Comparison of ENCODE assay signal across 11 cellular contexts in genomic region chr1:231557411-231557810, GRCh38.
"Had no signal": no experiment of that assay in that cellular context is flagged by ENCODE, and none has a peak within 500 bp of the region (broad histone marks: within the 10 kb centered on the region; RNA-seq: fewer than 3 reads in every experiment).

No MANE protein-coding gene starts in this region.

- H3K4me3 Mint-ChIP-seq: activated naive CD4-positive, alpha-beta T cell treated with anti-CD3 and anti-CD28 coated beads for 36 hours; naive thymus-derived CD4-positive, alpha-beta T cell; stimulated activated memory B cell treated with anti-CD40 and anti-IgM and Interleukin-4, amounts not matched to agents 10 μg/mL and 1 μg/mL and 100 μg/mL, for 72 hours had no signal

- H3K27me3 Mint-ChIP-seq: naive thymus-derived CD4-positive, alpha-beta T cell; stimulated activated memory B cell treated with anti-CD40 and anti-IgM and Interleukin-4, amounts not matched to agents 10 μg/mL and 1 μg/mL and 100 μg/mL, for 72 hours had no signal

- ATAC-seq: naive thymus-derived CD4-positive, alpha-beta T cell; stimulated activated memory B cell treated with anti-CD40 and anti-IgM and Interleukin-4, amounts not matched to agents 10 μg/mL and 1 μg/mL and 100 μg/mL, for 72 hours had no signal

- H3K27ac Mint-ChIP-seq: activated naive CD4-positive, alpha-beta T cell treated with anti-CD3 and anti-CD28 coated beads for 36 hours; stimulated activated memory B cell treated with anti-CD40 and anti-IgM and Interleukin-4, amounts not matched to agents 10 μg/mL and 1 μg/mL and 100 μg/mL, for 72 hours had no signal

- H3K9me3 Mint-ChIP-seq: activated naive CD4-positive, alpha-beta T cell treated with anti-CD3 and anti-CD28 coated beads for 36 hours; stimulated activated memory B cell treated with anti-CD40 and anti-IgM and Interleukin-4, amounts not matched to agents 10 μg/mL and 1 μg/mL and 100 μg/mL, for 72 hours had no signal

- DNase-seq: activated CD8-positive, alpha-beta memory T cell treated with anti-CD3 and anti-CD28 coated beads for 24 hours; activated naive CD4-positive, alpha-beta T cell treated with anti-CD3 and anti-CD28 coated beads for 36 hours; caudate nucleus; cortex of kidney; effector memory CD4-positive, alpha-beta T cell; lower lobe of right lung; naive thymus-derived CD4-positive, alpha-beta T cell; posterior cingulate gyrus; T-helper 9 cell; trophoblast cell had no signal
